In genomic region chr15:64267331-64267973, GRCh38 we compare ENCODE assay signal across 23 cellular contexts.
DNase-seq lines count a peak whose midpoint lies in the region; ATAC-seq lines count a peak whose summit lies in the region.
"Had no signal": no experiment of that assay in that cellular context is flagged by ENCODE, and none has a peak within 500 bp of the region (broad histone marks: within the 10 kb centered on the region; RNA-seq: fewer than 3 reads in every experiment).

No MANE protein-coding gene starts in this region.

- no peak overlapping the region for H3K27ac Mint-ChIP-seq in stimulated activated naive CD8-positive, alpha-beta T cell treated with anti-CD3 and anti-CD28 coated beads, Interleukin-15, amount 100 ng/mL, for 72 hours
- H3K27ac Mint-ChIP-seq in activated naive CD8-positive, alpha-beta T cell, result peak overlapping the region; percentile 77
- H3K27ac Mint-ChIP-seq: B cell; CD8-positive, alpha-beta T cell had no signal

- peaks cover 44% of the 10 kb centered on the region for H3K4me1 Mint-ChIP-seq in activated T-cell treated with anti-CD3 and anti-CD28 coated beads, Interleukin-2, amount 50 U/mL, for 4 hours (ENCODE audit: low read depth)
- H3K4me1 Mint-ChIP-seq in stimulated activated naive CD8-positive, alpha-beta T cell treated with anti-CD3 and anti-CD28 coated beads, Interleukin-15, amount 100 ng/mL, for 72 hours, result peaks cover 48% of the 10 kb centered on the region
- H3K4me1 Mint-ChIP-seq in activated naive CD8-positive, alpha-beta T cell (ENCODE audit: low read depth), result peaks cover 46% of the 10 kb centered on the region

- H3K27me3 Mint-ChIP-seq in activated T-cell treated with anti-CD3 and anti-CD28 coated beads, Interleukin-2, amount 50 U/mL, for 4 hours (ENCODE audit: low read depth), result no peaks in the 10 kb centered on the region
- H3K27me3 Mint-ChIP-seq in stimulated activated naive CD8-positive, alpha-beta T cell treated with anti-CD3 and anti-CD28 coated beads, Interleukin-15, amount 100 ng/mL, for 72 hours, result no peaks in the 10 kb centered on the region
- no peaks in the 10 kb centered on the region for H3K27me3 Mint-ChIP-seq in activated naive CD8-positive, alpha-beta T cell
- H3K27me3 Mint-ChIP-seq: B cell had no signal

- DNase-seq in activated T-cell treated with anti-CD3 and anti-CD28 coated beads, Interleukin-2, amount 50 U/mL, for 4 hours, result no peak
- no peak for DNase-seq in activated T-cell treated with anti-CD3 and anti-CD28 coated beads for 4 hours
- no peak for DNase-seq in stimulated activated naive CD8-positive, alpha-beta T cell treated with anti-CD3 and anti-CD28 coated beads, Interleukin-15, Interleukin-2, amounts not matched to agents 100 U/mL and 50 U/mL, for 24 hours
- no peak for DNase-seq in stimulated activated naive CD8-positive, alpha-beta T cell treated with anti-CD3 and anti-CD28 coated beads, Interleukin-15, amount 100 ng/mL, for 72 hours
- DNase-seq: Caco-2; CD8-positive, alpha-beta T cell; GOT3; IMR-90; KG1; NCI-H1092; NCI-H1417 treated with DMSO at 0.1 percent for 48 hours; NCI-H1694 treated with DMSO at 0.1 percent for 48 hours; NCI-H2081 treated with DMSO at 0.1 percent for 48 hours; NCI-H2171; NCI-H226; NCI-H510A; NCI-H69; SHP77 had no signal

- ATAC-seq in activated T-cell treated with anti-CD3 and anti-CD28 coated beads, Interleukin-2, amount 50 U/mL, for 4 hours, result peak; percentile 49 to 50
- ATAC-seq in stimulated activated naive CD8-positive, alpha-beta T cell treated with anti-CD3 and anti-CD28 coated beads, Interleukin-15, Interleukin-2, amounts not matched to agents 100 U/mL and 50 U/mL, for 24 hours, result peak; percentile 74
- no peak for ATAC-seq in stimulated activated naive CD8-positive, alpha-beta T cell treated with anti-CD3 and anti-CD28 coated beads, Interleukin-15, amount 100 ng/mL, for 72 hours
- ATAC-seq in HG03439 (IDR thresholded peaks at IDR 0.05; ENCODE audit: unreplicated experiment) (no peak), HG03354 (IDR thresholded peaks at IDR 0.05; ENCODE audit: poor library complexity, severe bottlenecking, unreplicated experiment) (no peak)
- ATAC-seq: CD8-positive, alpha-beta T cell; Panc1 had no signal

- peaks cover 21% of the 10 kb centered on the region for H3K36me3 Mint-ChIP-seq in activated T-cell treated with anti-CD3 and anti-CD28 coated beads, Interleukin-2, amount 50 U/mL, for 4 hours (ENCODE audit: insufficient read depth)
- H3K36me3 Mint-ChIP-seq in activated naive CD8-positive, alpha-beta T cell, result peaks cover 30% of the 10 kb centered on the region

- H3K4me3 Mint-ChIP-seq in activated T-cell treated with anti-CD3 and anti-CD28 coated beads, Interleukin-2, amount 50 U/mL, for 4 hours, result no peak overlapping the region
- no peak overlapping the region for H3K4me3 Mint-ChIP-seq in stimulated activated naive CD8-positive, alpha-beta T cell treated with anti-CD3 and anti-CD28 coated beads, Interleukin-15, amount 100 ng/mL, for 72 hours
- peak overlapping the region; percentile 17 for H3K4me3 Mint-ChIP-seq in activated naive CD8-positive, alpha-beta T cell
- H3K4me3 Mint-ChIP-seq: B cell; CD8-positive, alpha-beta T cell had no signal

- H3K9me3 Mint-ChIP-seq in activated T-cell treated with anti-CD3 and anti-CD28 coated beads, Interleukin-2, amount 50 U/mL, for 4 hours, result peaks cover 21% of the 10 kb centered on the region
- peaks cover 41 to 45% of the 10 kb centered on the region in 2 donors for H3K9me3 Mint-ChIP-seq in stimulated activated naive CD8-positive, alpha-beta T cell treated with anti-CD3 and anti-CD28 coated beads, Interleukin-15, amount 100 ng/mL, for 72 hours
- H3K9me3 Mint-ChIP-seq in activated naive CD8-positive, alpha-beta T cell (ENCODE audit: low read depth), result peaks cover 12% of the 10 kb centered on the region

Comparison
In these comparisons a context has a peak if more than half of its experiments do, and no peak if none do; other contexts are left out.
1. ATAC-seq: peak in activated T-cell treated with anti-CD3 and anti-CD28 coated beads, Interleukin-2, amount 50 U/mL, for 4 hours (2 of 2) and stimulated activated naive CD8-positive, alpha-beta T cell treated with anti-CD3 and anti-CD28 coated beads, Interleukin-15, Interleukin-2, amounts not matched to agents 100 U/mL and 50 U/mL, for 24 hours (single experiment); none in stimulated activated naive CD8-positive, alpha-beta T cell treated with anti-CD3 and anti-CD28 coated beads, Interleukin-15, amount 100 ng/mL, for 72 hours (single experiment), HG03439 (single experiment) and HG03354 (single experiment).